Comparison of ENCODE assay signal across 18 cellular contexts in the genomic region with DNA sequence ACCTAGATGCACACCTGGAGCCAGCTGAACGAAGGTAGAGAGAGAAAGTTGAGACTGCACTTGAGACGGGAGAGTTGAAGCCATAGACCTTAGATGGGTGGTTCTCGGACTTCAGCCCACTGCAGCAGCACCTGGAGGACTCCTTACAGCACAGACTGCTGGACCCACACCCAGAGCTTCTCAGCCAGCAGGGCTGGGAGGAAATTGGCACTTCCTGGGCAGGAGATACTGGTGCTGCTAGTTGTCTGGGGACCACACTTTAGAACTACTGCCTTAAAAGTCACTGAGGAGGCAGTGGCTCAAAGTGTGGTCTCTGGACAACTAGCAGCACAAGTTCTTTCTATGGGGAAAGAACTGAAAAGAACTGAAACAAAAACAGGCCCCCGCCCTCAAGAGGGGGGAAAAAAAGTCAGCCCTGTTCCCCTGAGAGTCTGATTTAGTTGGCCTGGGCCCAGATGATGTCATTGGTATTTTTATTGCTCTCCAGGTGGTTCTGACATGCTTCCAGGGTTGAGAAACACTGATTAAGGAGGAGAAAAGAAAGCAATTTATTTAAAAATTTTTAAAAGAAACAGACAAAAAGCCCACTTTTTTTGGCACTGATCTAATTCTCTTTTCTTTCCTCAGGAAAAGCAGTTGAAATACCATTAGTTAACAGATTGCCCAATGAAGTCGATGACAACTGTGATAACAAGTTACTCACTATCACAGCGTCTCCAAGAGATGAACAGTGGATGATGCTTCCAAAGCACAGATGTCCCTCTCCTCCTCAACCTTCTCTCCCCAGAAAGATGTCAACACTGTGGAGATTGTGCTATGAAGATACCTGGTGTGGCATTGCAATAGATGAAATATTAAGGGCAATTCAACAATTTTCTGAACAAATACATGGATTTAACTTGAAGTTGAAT.
DNase-seq lines count a peak whose midpoint lies in the region; ATAC-seq, FAIRE-seq and TF ChIP-seq lines count a peak whose summit lies in the region.
"Had no signal": no experiment of that assay in that cellular context is flagged by ENCODE, and none has a peak within 500 bp of the region (broad histone marks: within the 10 kb centered on the region; RNA-seq: fewer than 3 reads in every experiment).

No MANE protein-coding gene starts in this region.

- FAIRE-seq in small intestine (lab: Jason Lieb, UNC) (no peak), D721Med (lab: Jason Lieb, UNC) (no peak)
- FAIRE-seq: colon had no signal

- 32 to 38% methylated on average over 6 of the region's 6 CpGs for WGBS in body of pancreas, 2 donors
- WGBS in small intestine, 3 donors = 16 to 61% (median 28%) methylated on average over 6 of the region's 6 CpGs

- no peak for TF ChIP-seq CTCF in body of pancreas (IDR thresholded peaks at IDR 0.05)
- no peak for TF ChIP-seq CTCF in D721Med (IDR thresholded peaks at IDR 0.05; ENCODE audit: insufficient read depth, missing control alignments)

- DNase-seq in body of pancreas = peak; percentile 53 to 68 (median 62)
- DNase-seq in small intestine = peak; percentile 1
- no peak for DNase-seq in stimulated activated CD4-positive, alpha-beta T cell treated with anti-CD3 and anti-CD28 coated beads, Interleukin-4, amount 100 ng/mL, for 24 hours
- DNase-seq in D721Med (ENCODE audit: insufficient read length, low spot score) = no peak
- DNase-seq in T1000 (lab: John Stamatoyannopoulos, UW) = no peak
- DNase-seq in dermis blood vessel endothelial cell = no peak
- DNase-seq: activated CD4-positive, alpha-beta T cell treated with anti-CD3 and anti-CD28 coated beads for 1 hour; activated naive CD8-positive, alpha-beta T cell treated with anti-CD3 and anti-CD28 coated beads, Interleukin-2, amount 10 ng/mL, durations not matched to agents 7 days and 5 days; activated T-cell treated with anti-CD3 and anti-CD28 coated beads for 4 hours; CD8-positive, alpha-beta T cell; GOT3; midbrain; NCI-H1417; NCI-H446 treated with DMSO at 0.1 percent for 48 hours had no signal

- H3K4me3 ChIP-seq in body of pancreas (no peak overlapping the region), small intestine (ENCODE audit: low read depth in 1 of 2, low read length in 2 of 2) (no peak overlapping the region)

- H3K4me1 ChIP-seq in body of pancreas (peaks cover 15% of the 10 kb centered on the region), small intestine (ENCODE audit: control insufficient read depth in 2 of 2, insufficient read depth in 1 of 2, low read depth in 1 of 2, low read length in 1 of 2) (no peaks in the 10 kb centered on the region)

- no peaks in the 10 kb centered on the region for H3K9me3 ChIP-seq in body of pancreas
- no peaks in the 10 kb centered on the region for H3K9me3 ChIP-seq in small intestine (ENCODE audit: control insufficient read depth, low read depth)

- H3K36me3 ChIP-seq in body of pancreas (replicated peaks in 1 of 2; ENCODE audit: insufficient read depth in 1 of 2, low read depth in 2 of 2) = no peaks in the 10 kb centered on the region
- H3K36me3 ChIP-seq in small intestine (ENCODE audit: control insufficient read depth in 2 of 2, insufficient read depth in 2 of 2, low read length in 2 of 2) = no peaks in the 10 kb centered on the region

- intact Hi-C loops in body of pancreas (cut with DNase I) = no loop called here

- peak in 1 of 3 donors; percentile 15 for TF ChIP-seq POLR2A in body of pancreas (IDR thresholded peaks at IDR 0.05)

- ATAC-seq in GM18520 (IDR thresholded peaks at IDR 0.05; ENCODE audit: unreplicated experiment) = peak; percentile 32
- ATAC-seq in HG02798 (IDR thresholded peaks at IDR 0.05; ENCODE audit: poor library complexity, unreplicated experiment) = peak; percentile 43
- peak; percentile 88 for ATAC-seq in body of pancreas
- ATAC-seq: CD8-positive, alpha-beta T cell; esophagus mucosa had no signal

- H3K27ac ChIP-seq in body of pancreas (peak overlapping the region; percentile 10 to 73 (median 72)), small intestine (ENCODE audit: low read depth in 1 of 2, low read length in 1 of 2) (no peak overlapping the region)

- no peaks in the 10 kb centered on the region for H3K27me3 ChIP-seq in body of pancreas
- no peaks in the 10 kb centered on the region for H3K27me3 ChIP-seq in small intestine (ENCODE audit: control insufficient read depth in 2 of 2, insufficient read depth in 2 of 2, low read length in 2 of 2)

Comparison
In these comparisons a context has a peak if more than half of its experiments do, and no peak if none do; other contexts are left out.
1. ATAC-seq: peak in every context shown above with its lines; median percentile 88 in body of pancreas; 43 in HG02798; 32 in GM18520.
2. DNase-seq: peak in body of pancreas (4 of 4) and small intestine (single experiment); none in stimulated activated CD4-positive, alpha-beta T cell treated with anti-CD3 and anti-CD28 coated beads, Interleukin-4, amount 100 ng/mL, for 24 hours (single experiment), D721Med (single experiment), T1000 (single experiment) and dermis blood vessel endothelial cell (single experiment).
3. H3K27ac ChIP-seq: peak in body of pancreas (4 of 4); none in small intestine (0 of 2).